In genomic region chr9:18124760-18125159, GRCh38 we compare ENCODE assay signal across 31 cellular contexts.
DNase-seq lines count a peak whose midpoint lies in the region; ATAC-seq, FAIRE-seq and TF ChIP-seq lines count a peak whose summit lies in the region.
"Had no signal": no experiment of that assay in that cellular context is flagged by ENCODE, and none has a peak within 500 bp of the region (broad histone marks: within the 10 kb centered on the region; RNA-seq: fewer than 3 reads in every experiment).

No MANE protein-coding gene starts in this region.

- H2AK5ac ChIP-seq in IMR-90 (ENCODE audit: low read depth, low read length), result no peak overlapping the region

- BruUV-seq in IMR-90 (replicated peaks; lab: Mats Ljungman, UMichigan), result no TSS peak

- intact Hi-C loops in IMR-90 (cut with micrococcal nuclease), result no loop called here

- H4K8ac ChIP-seq in IMR-90 (ENCODE audit: low read depth in 2 of 2, low read length in 2 of 2), result no peak overlapping the region

- no peaks in the 10 kb centered on the region for H3K36me3 ChIP-seq in IMR-90 (ENCODE audit: control insufficient read depth, insufficient read depth, low read length)
- H3K36me3 ChIP-seq: BLaER1 treated with 17β-estradiol and CSF1 and Interleukin-3, amounts not matched to agents 10 nM and 100 nM; heart right ventricle; tibial artery had no signal

- H3K56ac ChIP-seq in IMR-90 (ENCODE audit: extremely low read depth, insufficient read depth, low read length), result no peak overlapping the region

- H3K4me3 ChIP-seq in AG10803 (ENCODE audit: low read length) (no peak overlapping the region), IMR-90 (ENCODE audit: insufficient read depth, low read depth, low read length) (no peak overlapping the region)
- H3K4me3 ChIP-seq: A549; BLaER1 treated with 17β-estradiol and CSF1 and Interleukin-3, amounts not matched to agents 10 nM and 100 nM; heart right ventricle; smooth muscle cell; tibial artery had no signal

- no peak overlapping the region for H3K4ac ChIP-seq in IMR-90 (ENCODE audit: low read depth, low read length)

- no CpG with 5 or more reads among the region's 1 CpG for WGBS in IMR-90 (ENCODE audit: extremely low coverage in 2 of 2, insufficient read length in 1 of 2), 2 experiments

- no peak overlapping the region for H2BK15ac ChIP-seq in IMR-90 (ENCODE audit: low read depth, low read length)

- H3K14ac ChIP-seq in IMR-90 (replicated peaks; ENCODE audit: low read depth, low read length), result no peak overlapping the region

- no peak for TF ChIP-seq RAD21 in IMR-90 (IDR thresholded peaks at IDR 0.05; ENCODE audit: low read length)

- no peak overlapping the region for H2BK120ac ChIP-seq in IMR-90 (ENCODE audit: low read depth, low read length)

- H3K79me1 ChIP-seq in IMR-90 (ENCODE audit: low read depth in 1 of 2, low read length in 2 of 2), result no peaks in the 10 kb centered on the region

- no peak overlapping the region for H2AK9ac ChIP-seq in IMR-90 (replicated peaks; ENCODE audit: low read depth, low read length, poor library complexity)

- H4K91ac ChIP-seq in IMR-90 (ENCODE audit: insufficient read depth, low read depth, low read length), result no peak overlapping the region

- no peak overlapping the region for H3K4me2 ChIP-seq in IMR-90 (ENCODE audit: low read depth, low read length)
- H3K4me2 ChIP-seq: A549; BLaER1 treated with 17β-estradiol and CSF1 and Interleukin-3, amounts not matched to agents 10 nM and 100 nM; smooth muscle cell had no signal

- H3K4me1 ChIP-seq in IMR-90 (ENCODE audit: control insufficient read depth, insufficient read depth, low read length), result no peaks in the 10 kb centered on the region
- H3K4me1 ChIP-seq: A549; BLaER1 treated with 17β-estradiol and CSF1 and Interleukin-3, amounts not matched to agents 10 nM and 100 nM; heart right ventricle had no signal

- H3K27ac ChIP-seq in IMR-90 (ENCODE audit: insufficient read depth, low read length), result no peak overlapping the region
- H3K27ac ChIP-seq: A549; BLaER1 treated with 17β-estradiol and CSF1 and Interleukin-3, amounts not matched to agents 10 nM and 100 nM; heart right ventricle; tibial artery had no signal

- H3K9me3 ChIP-seq in IMR-90 (ENCODE audit: control insufficient read depth, insufficient read depth, low read length), result no peaks in the 10 kb centered on the region
- H3K9me3 ChIP-seq: A549; BLaER1 treated with 17β-estradiol and CSF1 and Interleukin-3, amounts not matched to agents 10 nM and 100 nM; tibial artery had no signal

- POLR2A ChIA-PET in IMR-90 (lab: Charles Lee; ENCODE audit: unreplicated experiment), result no interaction called here

- H2BK5ac ChIP-seq in IMR-90 (ENCODE audit: low read depth, low read length, poor library complexity, severe bottlenecking), result no peak overlapping the region

- H3K27me3 ChIP-seq in IMR-90 (ENCODE audit: control insufficient read depth, insufficient read depth, low read length), result no peaks in the 10 kb centered on the region
- H3K27me3 ChIP-seq: BLaER1 treated with 17β-estradiol and CSF1 and Interleukin-3, amounts not matched to agents 10 nM and 100 nM; heart right ventricle; tibial artery had no signal

- TF ChIP-seq CTCF in AG10803 (conservative IDR thresholded peaks at IDR 0.05; ENCODE audit: low read length), result no peak
- no peak for TF ChIP-seq CTCF in IMR-90 (conservative IDR thresholded peaks at IDR 0.05; ENCODE audit: low read depth, low read length)

- no peak overlapping the region for H4K5ac ChIP-seq in IMR-90 (ENCODE audit: low read depth, low read length)

- no peaks in the 10 kb centered on the region for H4K20me1 ChIP-seq in IMR-90 (ENCODE audit: insufficient read depth, low read length)
- H4K20me1 ChIP-seq: BLaER1 treated with 17β-estradiol and CSF1 and Interleukin-3, amounts not matched to agents 10 nM and 100 nM had no signal

- no peak overlapping the region for H3K18ac ChIP-seq in IMR-90 (ENCODE audit: low read depth, low read length)

- peak; percentile 22 for DNase-seq in AG10803 (ENCODE audit: low read depth)
- DNase-seq in IMR-90, result peak; percentile 6
- peak; percentile 74 for DNase-seq in dedifferentiated amniotic fluid mesenchymal stem cell (ENCODE audit: extremely low spot score)
- DNase-seq in pulmonary artery endothelial cell (ENCODE audit: low read depth, low spot score), result peak; percentile 5
- no peak for DNase-seq in GM12892 (ENCODE audit: insufficient read length)
- no peak for DNase-seq in NCI-H2081 treated with DMSO at 0.1 percent for 48 hours (lab: John Stamatoyannopoulos, UW)
- DNase-seq: activated CD4-positive, alpha-beta T cell treated with anti-CD3 and anti-CD28 coated beads, Interleukin-2, amount 10 ng/mL, durations not matched to agents 24 days and 14 days; activated gamma-delta T cell treated with Interleukin-2 at 50 U/mL for 16 hours; activated T-cell treated with anti-CD3 and anti-CD28 coated beads, Interleukin-2, amount 50 U/mL, for 4 hours; DMS79; effector memory CD4-positive, alpha-beta T cell; foreskin melanocyte; heart right ventricle; left cardiac atrium; mammary epithelial cell; NCI-H1092; NCI-H1694 treated with DMSO at 0.1 percent for 48 hours; NCI-H2171; NCI-H524 treated with DMSO at 0.1 percent for 48 hours; SHP77 treated with DMSO at 0.1 percent for 48 hours; stimulated activated CD4-positive, alpha-beta T cell treated with anti-CD3 and anti-CD28 coated beads, Interleukin-1b, Interleukin-23, amount 100 ng/mL, for 48 hours; stimulated activated CD8-positive, alpha-beta memory T cell treated with anti-CD3 and anti-CD28 coated beads, Interleukin-4, amount 100 ng/mL, for 48 hours; stimulated activated naive CD8-positive, alpha-beta T cell treated with anti-CD3 and anti-CD28 coated beads, Interleukin-15, amount 100 ng/mL, for 72 hours; T1000; tibial artery had no signal

- ATAC-seq in IMR-90 (ENCODE audit: low read depth) (no peak), GM18519 (IDR thresholded peaks at IDR 0.05; ENCODE audit: low FRiP score, unreplicated experiment) (no peak), HG03045 (IDR thresholded peaks at IDR 0.05; ENCODE audit: unreplicated experiment) (no peak)
- ATAC-seq: A549; activated T-cell treated with anti-CD3 and anti-CD28 coated beads, Interleukin-2, amount 50 U/mL, for 4 hours; heart right ventricle; Panc1; stimulated activated naive CD8-positive, alpha-beta T cell treated with anti-CD3 and anti-CD28 coated beads, Interleukin-15, amount 100 ng/mL, for 72 hours had no signal

- no peak overlapping the region for H2AFZ ChIP-seq in IMR-90 (replicated peaks; ENCODE audit: low read length, poor library complexity)

- H3K9ac ChIP-seq in IMR-90 (ENCODE audit: low read depth, low read length), result no peak overlapping the region
- H3K9ac ChIP-seq: BLaER1 treated with 17β-estradiol and CSF1 and Interleukin-3, amounts not matched to agents 10 nM and 100 nM had no signal

- no peak overlapping the region for H2BK20ac ChIP-seq in IMR-90 (ENCODE audit: low read depth, low read length)

- in situ Hi-C loops in IMR-90 (cut with MboI; ENCODE audit: low sequenced_read_pairs), result no loop called here

- CTCF ChIA-PET in IMR-90 (lab: Yijun Ruan, JAX), result no interaction called here

- dilution Hi-C loops in IMR-90 (cut with HindIII; ENCODE audit: low sequenced_read_pairs, unreplicated experiment), result no loop called here

- no peaks in the 10 kb centered on the region for H3K9me1 ChIP-seq in IMR-90 (ENCODE audit: insufficient read depth, low read length)

- no peak overlapping the region for H3K23ac ChIP-seq in IMR-90 (ENCODE audit: low read depth, low read length)

- FAIRE-seq in GM12892 (lab: Jason Lieb, UNC), result no peak
- FAIRE-seq: A549 had no signal

- no peak for TF ChIP-seq POLR2A in IMR-90 (IDR thresholded peaks at IDR 0.05; ENCODE audit: low read depth, low read length)
- TF ChIP-seq POLR2A in GM12892 (IDR thresholded peaks at IDR 0.05; ENCODE audit: low read depth, low read length), result no peak

TF ChIP-seq in IMR-90, 13 proteins besides CTCF, POLR2A, EP300 and RAD21:
- TF ChIP-seq FOS (IDR thresholded peaks at IDR 0.05; ENCODE audit: low read depth, low read length) (no peak), USF2 (IDR thresholded peaks at IDR 0.05; ENCODE audit: low read depth, low read length) (no peak), CEBPB (IDR thresholded peaks at IDR 0.05; ENCODE audit: low read depth, low read length) (no peak), MAFK (IDR thresholded peaks at IDR 0.05; ENCODE audit: low read depth, low read length) (no peak), NFE2L2 (IDR thresholded peaks at IDR 0.05; ENCODE audit: low read depth, low read length) (no peak), RCOR1 (IDR thresholded peaks at IDR 0.05; ENCODE audit: insufficient replicate concordance, low read length) (no peak), SMC3 (IDR thresholded peaks at IDR 0.05; ENCODE audit: low read depth, low read length) (no peak), RFX5 (IDR thresholded peaks at IDR 0.05; ENCODE audit: low read depth, low read length) (no peak), MXI1 (IDR thresholded peaks at IDR 0.05; ENCODE audit: borderline replicate concordance, low read depth, low read length) (no peak), MAZ (IDR thresholded peaks at IDR 0.05; ENCODE audit: borderline replicate concordance, low read depth, low read length) (no peak), ELK1 (IDR thresholded peaks at IDR 0.05; ENCODE audit: borderline replicate concordance, low read depth, low read length) (no peak), BHLHE40 (IDR thresholded peaks at IDR 0.05; ENCODE audit: low read depth, low read length) (no peak), CHD1 (IDR thresholded peaks at IDR 0.05; ENCODE audit: low read depth, low read length) (no peak)

Comparison
In these comparisons a context has a peak if more than half of its experiments do, and no peak if none do; other contexts are left out.
1. DNase-seq: peak in AG10803 (single experiment), IMR-90 (single experiment), dedifferentiated amniotic fluid mesenchymal stem cell (single experiment) and pulmonary artery endothelial cell (single experiment); none in GM12892 (single experiment) and NCI-H2081 treated with DMSO at 0.1 percent for 48 hours (single experiment).